Comparison of ENCODE assay signal across 8 cellular contexts in the genomic region with DNA sequence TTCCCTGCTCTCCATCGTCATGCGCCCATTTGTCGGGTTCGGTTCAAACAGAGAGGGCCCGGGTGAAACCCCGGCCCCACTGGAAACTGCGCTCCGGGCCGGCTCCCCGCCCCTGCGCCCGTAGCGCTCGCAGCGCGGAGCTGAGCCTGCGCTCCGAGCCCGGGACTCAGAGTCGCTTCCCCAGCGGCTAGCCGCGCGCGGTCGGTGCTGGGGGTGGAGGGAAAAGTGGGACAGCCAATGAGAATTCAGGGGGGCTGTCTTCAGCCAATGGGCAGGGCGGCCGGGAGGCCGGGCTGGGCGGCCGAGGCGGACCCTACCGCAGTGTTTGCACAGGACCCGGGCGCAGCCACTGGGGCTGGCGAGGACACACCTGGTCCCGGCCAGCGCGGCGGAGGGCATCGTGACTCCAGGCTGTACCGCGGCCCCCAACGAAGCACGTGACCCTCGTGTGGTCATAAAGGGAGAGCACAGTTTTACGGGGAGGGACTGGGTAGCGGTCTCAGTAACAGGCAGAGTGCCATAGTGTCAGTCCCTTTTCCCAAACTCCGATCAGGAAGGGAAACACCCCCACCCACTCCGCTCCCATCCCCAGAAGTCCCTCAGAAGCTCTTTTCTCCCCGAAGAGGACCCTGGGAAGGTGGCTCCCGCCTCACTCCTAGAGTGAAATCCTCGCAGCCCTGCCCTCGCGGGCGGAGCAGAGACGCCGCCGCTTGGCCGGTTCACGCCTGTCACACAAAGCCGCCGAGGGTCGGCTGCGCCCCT. TPM values are rescaled to one million over a fixed set of nuclear protein-coding genes. Genes with fewer than 3 reads are reported as not detected.
DNase-seq lines count a peak whose midpoint lies in the region; ATAC-seq and TF ChIP-seq lines count a peak whose summit lies in the region.

TSS of gene INKA2 (minus strand) at position 174 of the 762 bp plus-strand sequence. CDS start at position 21, 153 bp downstream.

- H3K4me1 Mint-ChIP-seq in activated naive CD8-positive, alpha-beta T cell treated with anti-CD3 and anti-CD28 coated beads, Interleukin-2, amount 10 ng/mL, durations not matched to agents 7 days and 5 days: peaks cover 19% of the 10 kb centered on the region

- peak within 1 kb of the TSS; percentile 78 for H3K27ac ChIP-seq in parathyroid adenoma
- peak within 1 kb of the TSS; percentile 75 to 94 (median 90) for H3K27ac ChIP-seq in upper lobe of left lung

- POLR2A ChIA-PET in activated naive CD8-positive, alpha-beta T cell treated with anti-CD3 and anti-CD28 coated beads, Interleukin-2, amount 10 ng/mL, durations not matched to agents 7 days and 5 days (lab: Charles Lee): interaction anchor here (0.6 to 2.4 kb wide), 8 partner anchors 16 to 262 kb away, joined by 3 to 8 read pairs (median 4); partner anchors contain the start of gene DDX20

- H3K4me1 ChIP-seq in parathyroid adenoma (no peaks in the 10 kb centered on the region), upper lobe of left lung (peaks cover 25 to 40% (median 29%) of the 10 kb centered on the region in 4 donors)

- H3K36me3 Mint-ChIP-seq in activated naive CD8-positive, alpha-beta T cell treated with anti-CD3 and anti-CD28 coated beads, Interleukin-2, amount 10 ng/mL, durations not matched to agents 7 days and 5 days: no peaks in the 10 kb centered on the region

- H3K27me3 ChIP-seq in parathyroid adenoma (ENCODE audit: control insufficient read depth, insufficient read depth, low read length) (no peaks in the 10 kb centered on the region), upper lobe of left lung (no peaks in the 10 kb centered on the region)

- no peak for TF ChIP-seq EP300 in upper lobe of left lung (IDR thresholded peaks at IDR 0.05)

- H2AFZ ChIP-seq in parathyroid adenoma: peak within 1 kb of the TSS; percentile 79

- WGBS in upper lobe of left lung, 2 donors: 1 to 6% methylated on average over 7 to 22 of the region's 65 CpGs

- H3K9me3 Mint-ChIP-seq in activated naive CD8-positive, alpha-beta T cell treated with anti-CD3 and anti-CD28 coated beads, Interleukin-2, amount 10 ng/mL, durations not matched to agents 7 days and 5 days: no peaks in the 10 kb centered on the region

- peak within 1 kb of the TSS; percentile 92 for H3K4me3 Mint-ChIP-seq in activated naive CD8-positive, alpha-beta T cell treated with anti-CD3 and anti-CD28 coated beads, Interleukin-2, amount 10 ng/mL, durations not matched to agents 7 days and 5 days

- H3K4me2 ChIP-seq in parathyroid adenoma (ENCODE audit: low read length): peak within 1 kb of the TSS; percentile 84

- H3K36me3 ChIP-seq in parathyroid adenoma (ENCODE audit: control insufficient read depth, insufficient read depth, low read length) (no peaks in the 10 kb centered on the region), upper lobe of left lung (no peaks in the 10 kb centered on the region)

- peak in 3 of 4 donors; percentile 45 to 84 (median 60) for TF ChIP-seq POLR2A in upper lobe of left lung (IDR thresholded peaks at IDR 0.05)

- H3K9me3 ChIP-seq in parathyroid adenoma (ENCODE audit: control insufficient read depth, low read length) (no peaks in the 10 kb centered on the region), upper lobe of left lung (no peaks in the 10 kb centered on the region)

- peak; percentile 59 for DNase-seq in GM12864 (ENCODE audit: low read depth)
- DNase-seq in NAMALWA (ENCODE audit: low spot score): peak; percentile 90
- DNase-seq in SKM-1 (lab: John Stamatoyannopoulos, UW; ENCODE audit: unreplicated experiment): peak; percentile 79
- peak; percentile 87 for DNase-seq in activated naive CD8-positive, alpha-beta T cell treated with anti-CD3 and anti-CD28 coated beads, Interleukin-2, amount 10 ng/mL, durations not matched to agents 7 days and 5 days
- DNase-seq in Right ventricle myocardium superior: peak; percentile 95
- peak; percentile 95 to 97 for DNase-seq in upper lobe of left lung

- H3K9ac ChIP-seq in parathyroid adenoma: no peak within 1 kb of the TSS

- TF ChIP-seq CTCF in GM12864 (IDR thresholded peaks at IDR 0.05; ENCODE audit: low read depth, low read length, missing control alignments): no peak
- TF ChIP-seq CTCF in parathyroid adenoma (IDR thresholded peaks at IDR 0.05): no peak
- peak in 3 of 6 experiments; percentile 24 to 35 (median 33) for TF ChIP-seq CTCF in upper lobe of left lung (IDR thresholded peaks at IDR 0.05)

- intact Hi-C loops in Right ventricle myocardium superior (cut with DNase I): no loop called here

- peak within 1 kb of the TSS; percentile 72 for H3K27ac Mint-ChIP-seq in activated naive CD8-positive, alpha-beta T cell treated with anti-CD3 and anti-CD28 coated beads, Interleukin-2, amount 10 ng/mL, durations not matched to agents 7 days and 5 days

- peaks cover 51% of the 10 kb centered on the region for H3K27me3 Mint-ChIP-seq in activated naive CD8-positive, alpha-beta T cell treated with anti-CD3 and anti-CD28 coated beads, Interleukin-2, amount 10 ng/mL, durations not matched to agents 7 days and 5 days

- peak within 1 kb of the TSS; percentile 59 for H3K4me3 ChIP-seq in GM12864 (ENCODE audit: low read depth, low read length)
- peak within 1 kb of the TSS; percentile 56 for H3K4me3 ChIP-seq in parathyroid adenoma (ENCODE audit: low read depth, low read length)
- H3K4me3 ChIP-seq in upper lobe of left lung: peak within 1 kb of the TSS; percentile 46 to 85 (median 64)

- no peaks in the 10 kb centered on the region for H3K79me2 ChIP-seq in parathyroid adenoma

- peak; percentile 81 for ATAC-seq in HG02571 (IDR thresholded peaks at IDR 0.05; ENCODE audit: unreplicated experiment)
- ATAC-seq in activated naive CD8-positive, alpha-beta T cell treated with anti-CD3 and anti-CD28 coated beads, Interleukin-2, amount 10 ng/mL, durations not matched to agents 7 days and 5 days (ENCODE audit: low read depth): peak; percentile 84
- peak; percentile 84 for ATAC-seq in Right ventricle myocardium superior (ENCODE audit: poor library complexity)
- peak; percentile 91 to 94 for ATAC-seq in upper lobe of left lung (ENCODE audit: low FRiP score in 2 of 2)

RNA-seq across cellular contexts. Expression of gene INKA2, which starts in this region (rescaled TPM):
- total RNA-seq in activated naive CD8-positive, alpha-beta T cell treated with anti-CD3 and anti-CD28 coated beads, Interleukin-2, amount 10 ng/mL, durations not matched to agents 7 days and 5 days: 1 to 10 TPM; 1.6 to 2.0 TPM
- 28.4 TPM for total RNA-seq in Right ventricle myocardium superior
- 10 to 100 TPM in 1 of 6 donors, 1 to 10 TPM in 5; 4.5 to 11.5 (median 7.4) TPM for total RNA-seq in upper lobe of left lung

Comparison
In these comparisons a context has a peak if more than half of its experiments do, and no peak if none do; other contexts are left out.
1. Peak in every context shown above with its lines: DNase-seq, ATAC-seq, H3K4me3 ChIP-seq and H3K27ac ChIP-seq.